ENCODE assay signal across 6 cellular contexts in the genomic region with DNA sequence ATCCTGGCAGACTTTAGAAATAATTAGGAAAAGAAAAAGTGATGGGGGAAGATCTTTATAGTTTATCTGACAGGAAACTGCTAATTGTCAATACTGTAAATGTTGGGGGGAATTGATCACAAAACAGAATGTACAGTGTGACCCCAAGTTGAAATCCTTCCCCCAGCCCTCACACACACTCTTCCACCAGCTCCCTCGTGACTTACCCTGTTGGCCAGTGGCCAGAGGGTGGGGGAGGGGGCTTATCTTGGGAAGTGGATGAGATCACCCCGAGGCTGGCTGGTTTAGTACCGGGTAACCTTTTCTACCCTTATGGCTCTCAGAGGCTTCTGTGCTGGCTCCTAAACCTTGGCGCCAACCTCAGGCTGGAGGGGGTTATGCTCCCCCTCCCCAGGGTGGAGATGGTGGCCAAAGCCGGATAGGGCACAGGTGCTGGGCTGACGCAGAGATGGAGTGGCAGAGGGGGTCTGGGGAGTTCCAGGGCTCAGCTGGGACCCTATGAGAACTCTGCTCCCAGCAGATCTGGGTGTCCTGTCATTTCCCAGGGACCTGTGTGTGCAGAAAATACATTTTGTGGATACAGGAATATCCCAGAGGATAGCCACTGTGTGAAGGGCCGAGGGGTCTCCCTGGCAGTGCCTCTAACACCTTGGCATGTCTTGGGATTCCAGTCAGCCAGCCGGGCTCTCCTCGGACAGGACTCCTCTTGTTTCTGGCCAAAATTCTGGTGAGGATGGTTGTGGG. TPM values are rescaled to one million over a fixed set of nuclear protein-coding genes. Genes with fewer than 3 reads are reported as not detected.
DNase-seq lines count a peak whose midpoint lies in the region; ATAC-seq, FAIRE-seq and TF ChIP-seq lines count a peak whose summit lies in the region.

No MANE protein-coding gene starts in this region.

- H3K36me3 Mint-ChIP-seq in Caco-2 (ENCODE audit: insufficient read depth, unreplicated experiment), result no peaks in the 10 kb centered on the region

- H3K27ac ChIP-seq in kidney (ENCODE audit: low read depth in 2 of 2, low read length in 2 of 2), result peak overlapping the region; percentile 92 to 94

- H3K9me3 Mint-ChIP-seq in Caco-2 (ENCODE audit: unreplicated experiment), result no peaks in the 10 kb centered on the region

- intact Hi-C loops in Caco-2 (cut with micrococcal nuclease; ENCODE audit: unreplicated experiment), result no loop called here
- intact Hi-C loops in kidney (cut with DNase I), result no loop called here

- H3K9ac ChIP-seq in kidney (ENCODE audit: low read length in 2 of 2), result peak overlapping the region; percentile 27 to 78

- H3K27ac Mint-ChIP-seq in Caco-2 (ENCODE audit: unreplicated experiment), result peak overlapping the region; percentile 69

- no peaks in the 10 kb centered on the region for H3K27me3 Mint-ChIP-seq in Caco-2 (ENCODE audit: insufficient read depth, unreplicated experiment)

- peaks cover 38% of the 10 kb centered on the region for H3K4me1 Mint-ChIP-seq in Caco-2 (ENCODE audit: low read depth, unreplicated experiment)

- no peaks in the 10 kb centered on the region for H3K9me3 ChIP-seq in Caco-2
- no peaks in the 10 kb centered on the region for H3K9me3 ChIP-seq in kidney (ENCODE audit: control insufficient read depth in 1 of 2, low read length in 2 of 2)

- no peak for FAIRE-seq in kidney (lab: Jason Lieb, UNC)

- CTCF ChIA-PET in Caco-2 (lab: Charles Lee), result interaction anchor here (0.6 kb wide), 1 partner anchor 32 kb away, joined by 9 read pairs; no protein-coding TSS in a partner anchor

- H3K36me3 ChIP-seq in Caco-2 (ENCODE audit: control insufficient read depth, insufficient read depth, low read length), result no peaks in the 10 kb centered on the region
- no peaks in the 10 kb centered on the region for H3K36me3 ChIP-seq in kidney (ENCODE audit: control insufficient read depth in 1 of 2, insufficient read depth in 2 of 2, low read length in 2 of 2)

- no TSS peak for BruUV-seq in Caco-2 (replicated peaks; lab: Mats Ljungman, UMichigan)

- TF ChIP-seq CTCF in Caco-2 (IDR thresholded peaks at IDR 0.05; ENCODE audit: insufficient read depth in 1 of 2, low read depth in 1 of 2, low read length in 1 of 2, severe bottlenecking in 1 of 2, unreplicated experiment in 1 of 2) (no peak), kidney (IDR thresholded peaks at IDR 0.05; ENCODE audit: borderline replicate concordance, extremely low read depth, insufficient read depth) (no peak)

- no peak for ATAC-seq in GM18858 (IDR thresholded peaks at IDR 0.05; ENCODE audit: unreplicated experiment)

- DNase-seq in Caco-2 (peak; percentile 75 to 84), RPMI7951 (ENCODE audit: low read depth) (peak; percentile 69), kidney (peak; percentile 93), Ammon's horn (ENCODE audit: low spot score) (no peak), COLO829 (ENCODE audit: low spot score) (no peak)

- H3K4me1 ChIP-seq in Caco-2, result peaks cover 68% of the 10 kb centered on the region
- peaks cover 23 to 44% of the 10 kb centered on the region in 2 donors for H3K4me1 ChIP-seq in kidney (ENCODE audit: control insufficient read depth in 1 of 2, insufficient read depth in 1 of 2, low read depth in 1 of 2, low read length in 2 of 2)

- H3K4me3 ChIP-seq in Caco-2 (ENCODE audit: low read depth, low read length) (no peak overlapping the region), kidney (ENCODE audit: low read length in 2 of 2) (no peak overlapping the region)

- H3K4me3 Mint-ChIP-seq in Caco-2 (ENCODE audit: unreplicated experiment), result no peak overlapping the region

- H3K27me3 ChIP-seq in Caco-2 (replicated peaks; ENCODE audit: control insufficient read depth, insufficient read depth, low read length), result no peaks in the 10 kb centered on the region

- POLR2A ChIA-PET in Caco-2 (lab: Charles Lee), result interaction anchor here (0.5 kb wide), 1 partner anchor 42 kb away, joined by 3 read pairs; no protein-coding TSS in a partner anchor

RNA-seq across cellular contexts. Expression of a gene that starts 18.6 kb away (rescaled TPM):
- total RNA-seq in Caco-2 (2022) (0.48 and 0.81 TPM in 2 replicates), kidney (1,188 TPM)
- total RNA-seq in RPMI7951 (2014; rRNA removed; shearing (Covaris generic)), result not detected in 2 replicates
- polyA plus RNA-seq in kidney (ENCODE audit: insufficient read depth, low read depth, low replicate concordance), result 1,180 TPM

RNA-seq across cellular contexts. Expression of a gene that starts 19.8 kb away (rescaled TPM):
- total RNA-seq in Caco-2 (2022), result 37.7 and 44.4 TPM in 2 replicates
- total RNA-seq in RPMI7951 (2014; rRNA removed; shearing (Covaris generic)), result 6.1 and 6.6 TPM in 2 replicates
- total RNA-seq in kidney, result 9.2 TPM
- polyA plus RNA-seq in kidney (ENCODE audit: insufficient read depth, low read depth, low replicate concordance), result 5.1 TPM

RNA-seq across cellular contexts. Expression of a gene that starts 25.2 kb away (rescaled TPM):
- total RNA-seq in Caco-2 (2022), result 0.53 and 1.1 TPM in 2 replicates
- total RNA-seq in RPMI7951 (2014; rRNA removed; shearing (Covaris generic)), result 3.4 and 5.1 TPM in 2 replicates
- total RNA-seq in kidney, result 90.9 TPM
- 14.3 TPM for polyA plus RNA-seq in kidney (ENCODE audit: insufficient read depth, low read depth, low replicate concordance)

RNA-seq across cellular contexts. Expression of a gene that starts 34.1 kb away (rescaled TPM):
- total RNA-seq in Caco-2 (2022) (117 and 119 TPM in 2 replicates), kidney (71.2 TPM)
- total RNA-seq in RPMI7951 (2014; rRNA removed; shearing (Covaris generic)), result 254 and 336 TPM in 2 replicates
- 284 TPM for polyA plus RNA-seq in kidney (ENCODE audit: insufficient read depth, low read depth, low replicate concordance)

RNA-seq across cellular contexts. Expression of a gene that starts 35.2 kb away (rescaled TPM):
- 45.5 and 48.4 TPM in 2 replicates for total RNA-seq in Caco-2 (2022)
- total RNA-seq in RPMI7951 (2014; rRNA removed; shearing (Covaris generic)), result 19.2 and 21.3 TPM in 2 replicates
- total RNA-seq in kidney, result 72.1 TPM
- 76.9 TPM for polyA plus RNA-seq in kidney (ENCODE audit: insufficient read depth, low read depth, low replicate concordance)

Comparison
In these comparisons a context has a peak if more than half of its experiments do, and no peak if none do; other contexts are left out.
1. DNase-seq: peak in Caco-2 (2 of 2), RPMI7951 (single experiment) and kidney (single experiment); none in Ammon's horn (single experiment) and COLO829 (single experiment).
2. RNA of a gene that starts 18.6 kb away (total RNA-seq): 1,188 TPM in kidney (single experiment); 0.48 to 0.81 TPM in Caco-2 and not detected in RPMI7951; every median in the first group is over 100 times any median in the second.
3. RNA of a gene that starts 25.2 kb away (total RNA-seq): 90.9 TPM in kidney (single experiment); 3.4 to 5.1 TPM in RPMI7951 and 0.53 to 1.1 TPM in Caco-2; every median in the first group is over 10 times any median in the second.